23 cellular contexts compared by ENCODE assay signal in genomic region chr6:22631101-22631500, GRCh38.
A peak's percentile ranks its signal among the peaks of the same experiment; 100 is the strongest.
DNase-seq lines count a peak whose midpoint lies in the region; ATAC-seq and TF ChIP-seq lines count a peak whose summit lies in the region.
"Had no signal": no experiment of that assay in that cellular context is flagged by ENCODE, and none has a peak within 500 bp of the region (broad histone marks: within the 10 kb centered on the region; RNA-seq: fewer than 3 reads in every experiment).

No MANE protein-coding gene starts in this region.

- TF ChIP-seq CTCF in right atrium auricular region (IDR thresholded peaks at IDR 0.05): no peak
- no peak for TF ChIP-seq CTCF in fibroblast of the aortic adventitia (IDR thresholded peaks at IDR 0.05; ENCODE audit: insufficient read depth, low read length)

- H3K27me3 ChIP-seq in right atrium auricular region: no peaks in the 10 kb centered on the region
- H3K27me3 ChIP-seq: ascending aorta, tibial nerve had no signal

- DNase-seq in Right ventricle myocardium inferior (ENCODE audit: missing footprints) (no peak), right atrium auricular region (ENCODE audit: low spot score) (no peak), fibroblast of the aortic adventitia (ENCODE audit: low read depth) (peak; percentile 15), myocyte (ENCODE audit: low read depth) (peak; percentile 94), HCEC 1CT (no peak), left colon (no peak), NCI-H1048 (lab: John Stamatoyannopoulos, UW) (no peak)
- DNase-seq: 8988T; activated CD4-positive, alpha-beta T cell treated with anti-CD3 and anti-CD28 coated beads for 36 hours; activated naive CD4-positive, alpha-beta T cell treated with anti-CD3 and anti-CD28 coated beads, Interleukin-2, amount 10 ng/mL, durations not matched to agents 7 days and 5 days; activated T-cell treated with anti-CD3 and anti-CD28 coated beads, Interleukin-2, amount 50 U/mL, for 72 hours; Calu3; effector memory CD8-positive, alpha-beta T cell; natural killer cell; NCI-H1417 treated with DMSO at 0.1 percent for 48 hours; NCI-H524; small intestine; stimulated activated CD4-positive, alpha-beta T cell treated with anti-CD3 and anti-CD28 coated beads, Interleukin-2, amount 100 ng/mL, for 48 hours had no signal

- no peak overlapping the region for H3K4me3 ChIP-seq in right atrium auricular region
- H3K4me3 ChIP-seq in fibroblast of the aortic adventitia (ENCODE audit: low read depth, low read length): no peak overlapping the region
- H3K4me3 ChIP-seq: ascending aorta, tibial nerve had no signal

- no peaks in the 10 kb centered on the region for H3K36me3 ChIP-seq in right atrium auricular region
- H3K36me3 ChIP-seq: ascending aorta, tibial nerve had no signal

- H3K27ac ChIP-seq in right atrium auricular region: no peak overlapping the region
- H3K27ac ChIP-seq: ascending aorta, RWPE1 had no signal

- ATAC-seq in Right ventricle myocardium inferior (peak; percentile 71), GM19328 (IDR thresholded peaks at IDR 0.05; ENCODE audit: unreplicated experiment) (no peak), left colon (no peak)
- ATAC-seq: activated CD4-positive, alpha-beta T cell treated with anti-CD3 and anti-CD28 coated beads for 36 hours; activated T-cell treated with anti-CD3 and anti-CD28 coated beads, Interleukin-2, amount 50 U/mL, for 72 hours; effector memory CD8-positive, alpha-beta T cell; HepG2; natural killer cell had no signal

- intact Hi-C loops in Right ventricle myocardium inferior (cut with DNase I): no loop called here
- intact Hi-C loops in left colon (cut with DNase I, micrococcal nuclease): no loop called here

- H3K9me3 ChIP-seq in right atrium auricular region: peaks cover 0 to 14% of the 10 kb centered on the region in 2 donors
- H3K9me3 ChIP-seq: ascending aorta had no signal

- no peaks in the 10 kb centered on the region for H3K4me1 ChIP-seq in right atrium auricular region
- H3K4me1 ChIP-seq: ascending aorta had no signal

Comparison
In these comparisons a context has a peak if more than half of its experiments do, and no peak if none do; other contexts are left out.
1. DNase-seq: peak in fibroblast of the aortic adventitia (single experiment) and myocyte (single experiment); none in Right ventricle myocardium inferior (single experiment), right atrium auricular region (single experiment), HCEC 1CT (single experiment), left colon (0 of 2) and NCI-H1048 (single experiment).